Comparison of ENCODE assay signal across 23 cellular contexts in genomic region chr10:77810446-77811335, GRCh38.
"Had no signal": no experiment of that assay in that cellular context is flagged by ENCODE, and none has a peak within 500 bp of the region (broad histone marks: within the 10 kb centered on the region; RNA-seq: fewer than 3 reads in every experiment).

No MANE protein-coding gene starts in this region.

- H3K4me1 Mint-ChIP-seq: brain had no signal

- H3K36me3 Mint-ChIP-seq: activated naive CD8-positive, alpha-beta T cell treated with anti-CD3 and anti-CD28 coated beads, Interleukin-2, amount 10 ng/mL, durations not matched to agents 7 days and 5 days had no signal

- H3K27me3 ChIP-seq: neutrophil, right atrium auricular region, upper lobe of left lung had no signal

- H3K4me3 Mint-ChIP-seq: activated naive CD8-positive, alpha-beta T cell treated with anti-CD3 and anti-CD28 coated beads, Interleukin-2, amount 10 ng/mL, durations not matched to agents 7 days and 5 days; brain; naive thymus-derived CD4-positive, alpha-beta T cell; stimulated activated naive CD8-positive, alpha-beta T cell treated with anti-CD3 and anti-CD28 coated beads, Interleukin-15, Interleukin-2, amounts not matched to agents 100 ng/mL and 50 ng/mL, for 24 hours had no signal

- H3K36me3 ChIP-seq: neutrophil had no signal

- H3K4me1 ChIP-seq: right atrium auricular region, upper lobe of left lung had no signal

- H3K9me3 Mint-ChIP-seq: activated naive CD8-positive, alpha-beta T cell treated with anti-CD3 and anti-CD28 coated beads, Interleukin-2, amount 10 ng/mL, durations not matched to agents 7 days and 5 days; brain; stimulated activated naive CD8-positive, alpha-beta T cell treated with anti-CD3 and anti-CD28 coated beads, Interleukin-15, Interleukin-2, amounts not matched to agents 100 ng/mL and 50 ng/mL, for 24 hours had no signal

- H3K27me3 Mint-ChIP-seq: brain; naive thymus-derived CD4-positive, alpha-beta T cell; stimulated activated naive CD8-positive, alpha-beta T cell treated with anti-CD3 and anti-CD28 coated beads, Interleukin-15, Interleukin-2, amounts not matched to agents 100 ng/mL and 50 ng/mL, for 24 hours had no signal

- ATAC-seq: left lobe of liver; mucosa of descending colon; naive thymus-derived CD4-positive, alpha-beta T cell had no signal

- H3K9me3 ChIP-seq: mucosa of descending colon, neutrophil, right atrium auricular region, upper lobe of left lung had no signal

- H3K27ac ChIP-seq: epithelial cell of prostate, neutrophil, right atrium auricular region, upper lobe of left lung had no signal

- H3K27ac Mint-ChIP-seq: activated naive CD8-positive, alpha-beta T cell treated with anti-CD3 and anti-CD28 coated beads, Interleukin-2, amount 10 ng/mL, durations not matched to agents 7 days and 5 days; stimulated activated naive CD8-positive, alpha-beta T cell treated with anti-CD3 and anti-CD28 coated beads, Interleukin-15, Interleukin-2, amounts not matched to agents 100 ng/mL and 50 ng/mL, for 24 hours had no signal

- FAIRE-seq: frontal cortex, islet of Langerhans, small intestine, TTC549 had no signal

- H3K4me3 ChIP-seq: mucosa of descending colon, right atrium auricular region, upper lobe of left lung had no signal

- DNase-seq: activated CD4-positive, alpha-beta T cell treated with anti-CD3 and anti-CD28 coated beads, Interleukin-2, amount 50 U/mL, for 1 hour; activated CD8-positive, alpha-beta memory T cell treated with anti-CD3 and anti-CD28 coated beads for 24 hours; activated naive CD4-positive, alpha-beta T cell; activated naive CD8-positive, alpha-beta T cell treated with anti-CD3 and anti-CD28 coated beads, Interleukin-2, amount 10 ng/mL, durations not matched to agents 7 days and 5 days; cerebellar nuclear complex; dermis blood vessel endothelial cell; mammary epithelial cell; mucosa of descending colon; naive thymus-derived CD4-positive, alpha-beta T cell; small intestine; stimulated activated CD4-positive, alpha-beta T cell treated with anti-CD3 and anti-CD28 coated beads, Interleukin-4, amount 100 ng/mL, for 4 hours; stimulated activated CD8-positive, alpha-beta memory T cell treated with anti-CD3 and anti-CD28 coated beads, Interleukin-4, amount 100 ng/mL, for 48 hours; T-helper 2 cell; upper lobe of left lung had no signal
